In the genomic region with DNA sequence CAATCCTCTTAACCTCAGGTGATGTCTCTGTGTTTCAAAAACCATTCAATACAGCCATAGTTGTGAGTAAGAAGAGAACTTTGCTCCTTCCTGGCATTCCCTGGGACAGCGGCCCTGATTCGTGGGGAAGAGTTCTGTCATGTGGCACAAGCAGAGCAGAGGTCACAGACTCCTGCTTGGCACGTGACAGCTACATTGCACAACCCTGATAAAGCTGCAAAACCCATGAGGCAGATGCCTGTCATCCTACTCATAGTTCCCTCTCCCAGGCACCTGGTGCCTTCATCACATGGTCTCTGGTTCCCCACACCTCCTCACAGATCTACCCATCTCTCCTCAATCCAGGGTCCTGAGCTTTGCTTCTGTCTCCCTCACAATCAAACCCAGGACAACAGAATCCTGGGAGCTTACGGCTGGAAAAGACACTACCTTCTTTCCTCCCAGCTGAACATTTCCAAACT, we compare ENCODE assay signal across 10 cellular contexts.
A peak's percentile ranks its signal among the peaks of the same experiment; 100 is the strongest.
DNase-seq lines count a peak whose midpoint lies in the region; ATAC-seq and TF ChIP-seq lines count a peak whose summit lies in the region.
"Had no signal": no experiment of that assay in that cellular context is flagged by ENCODE, and none has a peak within 500 bp of the region (broad histone marks: within the 10 kb centered on the region; RNA-seq: fewer than 3 reads in every experiment).

No MANE protein-coding gene starts in this region.

- H3K27ac Mint-ChIP-seq in nephron, result peak overlapping the region in 2 of 3 experiments; percentile 40 to 66
- no peak overlapping the region for H3K27ac Mint-ChIP-seq in mesothelial cell of epicardium
- H3K27ac Mint-ChIP-seq: stimulated activated effector memory CD8-positive, alpha-beta T cell treated with anti-CD3 and anti-CD28 coated beads, Interleukin-12 subunit alpha, Interleukin-12 subunit beta, amount 100 ng/mL, for 72 hours had no signal

- H3K9me3 Mint-ChIP-seq in nephron (no peaks in the 10 kb centered on the region), mesothelial cell of epicardium (no peaks in the 10 kb centered on the region)

- H3K36me3 Mint-ChIP-seq in nephron (ENCODE audit: low read depth), result peaks cover 80% of the 10 kb centered on the region
- H3K36me3 Mint-ChIP-seq in mesothelial cell of epicardium, result peaks cover 63% of the 10 kb centered on the region
- H3K36me3 Mint-ChIP-seq: stimulated activated effector memory CD8-positive, alpha-beta T cell treated with anti-CD3 and anti-CD28 coated beads, Interleukin-12 subunit alpha, Interleukin-12 subunit beta, amount 100 ng/mL, for 72 hours had no signal

- H3K27me3 Mint-ChIP-seq in nephron (ENCODE audit: low read depth) (no peaks in the 10 kb centered on the region), mesothelial cell of epicardium (ENCODE audit: low read depth) (no peaks in the 10 kb centered on the region)

- peak overlapping the region in 1 of 4 donors; percentile 20 for H3K27ac ChIP-seq in gastroesophageal sphincter

- TF ChIP-seq CTCF in gastroesophageal sphincter (IDR thresholded peaks at IDR 0.05) (no peak), nephron (IDR thresholded peaks at IDR 0.05; ENCODE audit: unreplicated experiment in 3 of 3) (no peak), mesothelial cell of epicardium (IDR thresholded peaks at IDR 0.05; ENCODE audit: unreplicated experiment) (no peak)

- no peak for TF ChIP-seq EP300 in gastroesophageal sphincter (IDR thresholded peaks at IDR 0.05)

- H3K36me3 ChIP-seq in gastroesophageal sphincter, result peaks cover 0 to 87% of the 10 kb centered on the region in 2 donors

- H3K4me3 Mint-ChIP-seq in nephron (no peak overlapping the region), mesothelial cell of epicardium (no peak overlapping the region)
- H3K4me3 Mint-ChIP-seq: stimulated activated effector memory CD8-positive, alpha-beta T cell treated with anti-CD3 and anti-CD28 coated beads, Interleukin-12 subunit alpha, Interleukin-12 subunit beta, amount 100 ng/mL, for 72 hours had no signal

- H3K4me3 ChIP-seq in gastroesophageal sphincter, result no peak overlapping the region

- H3K4me1 Mint-ChIP-seq in nephron (peaks cover 52% of the 10 kb centered on the region), mesothelial cell of epicardium (peaks cover 24% of the 10 kb centered on the region)
- H3K4me1 Mint-ChIP-seq: stimulated activated effector memory CD8-positive, alpha-beta T cell treated with anti-CD3 and anti-CD28 coated beads, Interleukin-12 subunit alpha, Interleukin-12 subunit beta, amount 100 ng/mL, for 72 hours had no signal

- H3K9me3 ChIP-seq in gastroesophageal sphincter, result no peaks in the 10 kb centered on the region

- no peak for TF ChIP-seq POLR2A in gastroesophageal sphincter (IDR thresholded peaks at IDR 0.05)

- WGBS in gastroesophageal sphincter (ENCODE audit: low coverage in 1 of 2), 2 donors, result 61 to 69% methylated on average over 3 to 4 of the region's 4 CpGs

- peak; percentile 46 for ATAC-seq in gastroesophageal sphincter
- ATAC-seq in HG03095 (IDR thresholded peaks at IDR 0.05; ENCODE audit: unreplicated experiment), result no peak
- no peak for ATAC-seq in GM18511 (IDR thresholded peaks at IDR 0.05; ENCODE audit: unreplicated experiment)
- ATAC-seq: stimulated activated effector memory CD8-positive, alpha-beta T cell treated with anti-CD3 and anti-CD28 coated beads, Interleukin-12 subunit alpha, Interleukin-12 subunit beta, amount 100 ng/mL, for 72 hours had no signal

- no peaks in the 10 kb centered on the region for H3K27me3 ChIP-seq in gastroesophageal sphincter

- peaks cover 0 to 64% (median 9%) of the 10 kb centered on the region in 3 donors for H3K4me1 ChIP-seq in gastroesophageal sphincter

- DNase-seq in AG20443 (ENCODE audit: low spot score) (peak; percentile 42), RKO (ENCODE audit: low spot score) (peak; percentile 4), mesothelial cell of epicardium (ENCODE audit: low spot score in 2 of 2, unreplicated experiment in 2 of 2) (no peak), DMS 273 treated with DMSO at 0.1 percent for 48 hours (lab: John Stamatoyannopoulos, UW) (no peak)
- DNase-seq: NCI-H1694 treated with DMSO at 0.1 percent for 48 hours had no signal

Comparison
In these comparisons a context has a peak if more than half of its experiments do, and no peak if none do; other contexts are left out.
1. DNase-seq: peak in AG20443 (single experiment) and RKO (single experiment); none in mesothelial cell of epicardium (0 of 2) and DMS 273 treated with DMSO at 0.1 percent for 48 hours (single experiment).